11 cellular contexts compared by ENCODE assay signal in the genomic region with DNA sequence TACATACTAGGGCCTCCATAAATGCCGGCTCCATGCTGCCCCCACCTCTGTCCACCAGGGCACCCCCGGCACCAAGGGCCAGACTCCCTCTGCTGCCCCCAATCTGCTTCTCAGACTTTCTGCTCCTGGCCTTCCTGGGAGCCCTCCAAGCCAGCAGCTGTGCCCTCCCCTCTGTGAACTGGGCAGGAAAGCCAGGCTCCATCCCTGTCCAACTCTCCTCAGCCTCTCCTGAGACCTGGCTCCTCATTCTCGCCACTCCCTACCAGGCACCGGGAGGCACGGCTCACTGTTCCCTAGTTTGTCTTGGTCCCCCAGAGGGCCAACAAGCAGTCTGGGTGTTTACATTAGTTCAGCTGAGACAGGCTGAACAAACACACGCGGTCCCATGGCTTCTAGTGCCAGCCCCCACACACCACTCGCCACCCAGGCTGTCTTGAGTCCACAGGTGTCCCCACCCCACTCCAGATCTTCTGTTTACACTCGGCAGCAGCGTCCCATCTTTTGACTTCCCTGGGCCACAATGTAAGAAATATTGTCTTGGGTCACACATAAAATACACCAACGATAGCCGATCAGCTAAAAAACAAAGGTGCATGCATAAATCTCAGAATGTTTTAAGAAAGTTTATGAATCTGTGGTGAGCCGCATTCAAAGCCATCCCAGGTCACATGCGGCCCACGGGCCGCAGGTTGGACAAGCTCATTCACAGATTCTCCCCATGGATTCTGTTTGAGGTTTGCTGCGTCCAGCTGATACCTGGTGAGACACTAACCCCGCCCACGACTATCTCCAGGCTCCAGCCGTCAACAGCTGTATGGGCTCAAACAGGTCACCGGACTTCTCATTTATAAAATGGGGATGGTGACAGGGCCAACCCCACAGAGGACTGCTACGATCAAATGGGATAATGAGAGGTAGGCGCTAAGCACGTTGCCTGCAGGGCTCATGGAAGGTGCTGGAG. TPM values are rescaled to one million over a fixed set of nuclear protein-coding genes. Genes with fewer than 3 reads are reported as not detected.
DNase-seq lines count a peak whose midpoint lies in the region; ATAC-seq and TF ChIP-seq lines count a peak whose summit lies in the region.
"Had no signal": no experiment of that assay in that cellular context is flagged by ENCODE, and none has a peak within 500 bp of the region (broad histone marks: within the 10 kb centered on the region; RNA-seq: fewer than 3 reads in every experiment).

No MANE protein-coding gene starts in this region.

- TF ChIP-seq RAD21 in SK-N-SH (IDR thresholded peaks at IDR 0.05; ENCODE audit: low read length), result peak; percentile 15

- H3K36me3 ChIP-seq in SK-N-SH (replicated peaks in 1 of 2; ENCODE audit: control insufficient read depth in 1 of 2, insufficient read depth in 2 of 2, low read length in 1 of 2), result no peaks in the 10 kb centered on the region
- H3K36me3 ChIP-seq in breast epithelium, result no peaks in the 10 kb centered on the region
- no peaks in the 10 kb centered on the region for H3K36me3 ChIP-seq in tibial nerve

- H4K20me1 ChIP-seq in SK-N-SH (ENCODE audit: insufficient read depth), result no peaks in the 10 kb centered on the region

- TF ChIP-seq CTCF in SK-N-SH (IDR thresholded peaks at IDR 0.05) (no peak), breast epithelium (IDR thresholded peaks at IDR 0.05) (no peak), tibial nerve (IDR thresholded peaks at IDR 0.05) (peak in 3 of 5 experiments; percentile 13 to 38 (median 22))

- H3F3A ChIP-seq in SK-N-SH (replicated peaks; ENCODE audit: insufficient read depth), result peaks cover 12% of the 10 kb centered on the region

- H3K4me1 ChIP-seq in SK-N-SH (ENCODE audit: control insufficient read depth in 1 of 2, insufficient read depth in 2 of 2, low read depth in 1 of 2, low read length in 1 of 2), result peaks cover 25 to 68% of the 10 kb centered on the region in 2 experiments
- peaks cover 36 to 55% of the 10 kb centered on the region in 2 donors for H3K4me1 ChIP-seq in breast epithelium
- H3K4me1 ChIP-seq in tibial nerve, result peaks cover 0 to 100% (median 86%) of the 10 kb centered on the region in 4 donors

- DNase-seq in SK-N-SH (peak; percentile 61), breast epithelium (ENCODE audit: low spot score in 2 of 2) (no peak), medulla oblongata (ENCODE audit: extremely low spot score) (peak; percentile 60), tibial nerve (ENCODE audit: low spot score in 2 of 2) (no peak), putamen (ENCODE audit: low spot score) (no peak)
- DNase-seq: NCI-H446 had no signal

- no peak overlapping the region for H3K4me3 ChIP-seq in SK-N-SH (ENCODE audit: low read depth in 2 of 2, low read length in 1 of 2)
- no peak overlapping the region for H3K4me3 ChIP-seq in breast epithelium
- H3K4me3 ChIP-seq in tibial nerve, result no peak overlapping the region

- ATAC-seq in SK-N-SH treated with all-trans-retinoic acid at 6 μM for 48 hours (no peak; the same call in 2 of the 3 replicates), HG03354 (IDR thresholded peaks at IDR 0.05; ENCODE audit: poor library complexity, severe bottlenecking, unreplicated experiment) (no peak), HG03442 (IDR thresholded peaks at IDR 0.05; ENCODE audit: unreplicated experiment) (no peak)

- POLR2A ChIA-PET in SK-N-SH (lab: Yijun Ruan, JAX), result no interaction called here

- H3K9me2 ChIP-seq in SK-N-SH, result no peaks in the 10 kb centered on the region

- TF ChIP-seq POLR2A in breast epithelium (IDR thresholded peaks at IDR 0.05), result no peak
- TF ChIP-seq POLR2A in tibial nerve (IDR thresholded peaks at IDR 0.05), result no peak

- H3K27me3 ChIP-seq in SK-N-SH (ENCODE audit: insufficient read depth), result no peaks in the 10 kb centered on the region
- H3K27me3 ChIP-seq in breast epithelium, result no peaks in the 10 kb centered on the region
- no peaks in the 10 kb centered on the region for H3K27me3 ChIP-seq in tibial nerve

- TF ChIP-seq EP300 in SK-N-SH (IDR thresholded peaks at IDR 0.05; ENCODE audit: borderline replicate concordance in 1 of 2, low read depth in 1 of 2, low read length in 1 of 2) (no peak), tibial nerve (IDR thresholded peaks at IDR 0.05) (no peak)

- CTCF ChIA-PET in SK-N-SH (lab: Yijun Ruan, JAX), result interaction anchor here (0.7 to 3.0 kb wide), 12 partner anchors 10 to 254 kb away, joined by 3 to 11 read pairs (median 4); no protein-coding TSS in a partner anchor

- no peak overlapping the region for H3K9ac ChIP-seq in SK-N-SH

- intact Hi-C loops in breast epithelium (cut with DNase I; ENCODE audit: low total_unique reads), result no loop called here

- H3K79me2 ChIP-seq in SK-N-SH (ENCODE audit: insufficient read depth), result peaks cover 21% of the 10 kb centered on the region; the same call in 1 of the 2 replicates

- H3K9me3 ChIP-seq in SK-N-SH, result no peaks in the 10 kb centered on the region
- no peaks in the 10 kb centered on the region for H3K9me3 ChIP-seq in breast epithelium
- H3K9me3 ChIP-seq in tibial nerve, result no peaks in the 10 kb centered on the region

- no peak overlapping the region for H2AFZ ChIP-seq in SK-N-SH (ENCODE audit: low read depth)

- H3K4me2 ChIP-seq in SK-N-SH, result no peak overlapping the region

- WGBS in SK-N-SH (ENCODE audit: low lambda C conversion rate), result 88% methylated on average over 21 of the region's 24 CpGs
- WGBS in tibial nerve, 2 donors, result 52 to 66% methylated on average over 24 of the region's 24 CpGs

- H3K27ac ChIP-seq in SK-N-SH (ENCODE audit: low read depth in 2 of 2, low read length in 1 of 2) (peak overlapping the region in 1 of 2 experiments; percentile 56; a peak in 2 of 4 replicates), breast epithelium (peak overlapping the region; percentile 94 to 96), tibial nerve (peak overlapping the region; percentile 86 to 98 (median 92))
- H3K27ac ChIP-seq: C4-2B, epithelial cell of prostate had no signal

TF ChIP-seq in SK-N-SH, 30 proteins besides CTCF, POLR2A, EP300 and RAD21:
- TF ChIP-seq MXI1 (IDR thresholded peaks at IDR 0.05; ENCODE audit: low read depth, low read length) (no peak), POLR2AphosphoS5 (IDR thresholded peaks at IDR 0.05; ENCODE audit: low read depth, low read length) (no peak)
- TF ChIP-seq, protein P1, sequence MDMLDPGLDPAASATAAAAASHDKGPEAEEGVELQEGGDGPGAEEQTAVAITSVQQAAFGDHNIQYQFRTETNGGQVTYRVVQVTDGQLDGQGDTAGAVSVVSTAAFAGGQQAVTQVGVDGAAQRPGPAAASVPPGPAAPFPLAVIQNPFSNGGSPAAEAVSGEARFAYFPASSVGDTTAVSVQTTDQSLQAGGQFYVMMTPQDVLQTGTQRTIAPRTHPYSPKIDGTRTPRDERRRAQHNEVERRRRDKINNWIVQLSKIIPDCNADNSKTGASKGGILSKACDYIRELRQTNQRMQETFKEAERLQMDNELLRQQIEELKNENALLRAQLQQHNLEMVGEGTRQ (IDR thresholded peaks at IDR 0.05; ENCODE audit: borderline replicate concordance, low read depth, low read length), result no peak

TF ChIP-seq in SK-N-SH treated with all-trans-retinoic acid at 6 μM for 48 hours, 23 proteins besides CTCF, POLR2A, EP300 and RAD21 (continues in another document):
- TF ChIP-seq BACH2 (CRISPR knock-in tag; IDR thresholded peaks at IDR 0.05; ENCODE audit: borderline replicate concordance) (no peak), CSRNP3 (CRISPR knock-in tag; IDR thresholded peaks at IDR 0.05) (no peak), SNAI2 (CRISPR knock-in tag; IDR thresholded peaks at IDR 0.05) (no peak), PPARA (CRISPR knock-in tag; IDR thresholded peaks at IDR 0.05; ENCODE audit: borderline replicate concordance) (no peak), ARNTL (CRISPR knock-in tag; IDR thresholded peaks at IDR 0.05; ENCODE audit: borderline replicate concordance, low read depth) (no peak), GLIS3 (CRISPR knock-in tag; IDR thresholded peaks at IDR 0.05) (no peak), ZNF70 (CRISPR knock-in tag; IDR thresholded peaks at IDR 0.05) (no peak)
- TF ChIP-seq, protein P2, sequence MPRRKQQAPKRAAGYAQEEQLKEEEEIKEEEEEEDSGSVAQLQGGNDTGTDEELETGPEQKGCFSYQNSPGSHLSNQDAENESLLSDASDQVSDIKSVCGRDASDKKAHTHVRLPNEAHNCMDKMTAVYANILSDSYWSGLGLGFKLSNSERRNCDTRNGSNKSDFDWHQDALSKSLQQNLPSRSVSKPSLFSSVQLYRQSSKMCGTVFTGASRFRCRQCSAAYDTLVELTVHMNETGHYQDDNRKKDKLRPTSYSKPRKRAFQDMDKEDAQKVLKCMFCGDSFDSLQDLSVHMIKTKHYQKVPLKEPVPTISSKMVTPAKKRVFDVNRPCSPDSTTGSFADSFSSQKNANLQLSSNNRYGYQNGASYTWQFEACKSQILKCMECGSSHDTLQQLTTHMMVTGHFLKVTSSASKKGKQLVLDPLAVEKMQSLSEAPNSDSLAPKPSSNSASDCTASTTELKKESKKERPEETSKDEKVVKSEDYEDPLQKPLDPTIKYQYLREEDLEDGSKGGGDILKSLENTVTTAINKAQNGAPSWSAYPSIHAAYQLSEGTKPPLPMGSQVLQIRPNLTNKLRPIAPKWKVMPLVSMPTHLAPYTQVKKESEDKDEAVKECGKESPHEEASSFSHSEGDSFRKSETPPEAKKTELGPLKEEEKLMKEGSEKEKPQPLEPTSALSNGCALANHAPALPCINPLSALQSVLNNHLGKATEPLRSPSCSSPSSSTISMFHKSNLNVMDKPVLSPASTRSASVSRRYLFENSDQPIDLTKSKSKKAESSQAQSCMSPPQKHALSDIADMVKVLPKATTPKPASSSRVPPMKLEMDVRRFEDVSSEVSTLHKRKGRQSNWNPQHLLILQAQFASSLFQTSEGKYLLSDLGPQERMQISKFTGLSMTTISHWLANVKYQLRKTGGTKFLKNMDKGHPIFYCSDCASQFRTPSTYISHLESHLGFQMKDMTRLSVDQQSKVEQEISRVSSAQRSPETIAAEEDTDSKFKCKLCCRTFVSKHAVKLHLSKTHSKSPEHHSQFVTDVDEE (CRISPR knock-in tag; IDR thresholded peaks at IDR 0.05), result no peak

RNA-seq across cellular contexts. Expression of gene ECE1, which starts 29.5 kb away (rescaled TPM):
- polyA plus RNA-seq in SK-N-SH (2012; rRNA removed), result 62.3 and 96.6 TPM in 2 replicates
- polyA plus RNA-seq in SK-N-SH (2012; cell fraction: cytosol; rRNA removed), result 48.1 and 60.4 TPM in 2 replicates
- 53.0 and 69.9 TPM in 2 replicates for polyA plus RNA-seq in SK-N-SH (2012; cell fraction: nucleus; rRNA removed)
- total RNA-seq in breast epithelium (100 to 1,000 TPM in 2 of 3 donors, 10 to 100 TPM in 1; 62.6 to 121 (median 112) TPM), tibial nerve (100 to 1,000 TPM in 2 of 4 donors, 10 to 100 TPM in 2; 84.1 to 128 (median 110) TPM)

Comparison
In these comparisons a context has a peak if more than half of its experiments do, and no peak if none do; other contexts are left out.
1. DNase-seq: peak in SK-N-SH (single experiment) and medulla oblongata (single experiment); none in breast epithelium (0 of 2), tibial nerve (0 of 2) and putamen (single experiment).
2. CTCF ChIP-seq: peak in tibial nerve (3 of 5); none in SK-N-SH (single experiment) and breast epithelium (0 of 3).